In the genomic region with DNA sequence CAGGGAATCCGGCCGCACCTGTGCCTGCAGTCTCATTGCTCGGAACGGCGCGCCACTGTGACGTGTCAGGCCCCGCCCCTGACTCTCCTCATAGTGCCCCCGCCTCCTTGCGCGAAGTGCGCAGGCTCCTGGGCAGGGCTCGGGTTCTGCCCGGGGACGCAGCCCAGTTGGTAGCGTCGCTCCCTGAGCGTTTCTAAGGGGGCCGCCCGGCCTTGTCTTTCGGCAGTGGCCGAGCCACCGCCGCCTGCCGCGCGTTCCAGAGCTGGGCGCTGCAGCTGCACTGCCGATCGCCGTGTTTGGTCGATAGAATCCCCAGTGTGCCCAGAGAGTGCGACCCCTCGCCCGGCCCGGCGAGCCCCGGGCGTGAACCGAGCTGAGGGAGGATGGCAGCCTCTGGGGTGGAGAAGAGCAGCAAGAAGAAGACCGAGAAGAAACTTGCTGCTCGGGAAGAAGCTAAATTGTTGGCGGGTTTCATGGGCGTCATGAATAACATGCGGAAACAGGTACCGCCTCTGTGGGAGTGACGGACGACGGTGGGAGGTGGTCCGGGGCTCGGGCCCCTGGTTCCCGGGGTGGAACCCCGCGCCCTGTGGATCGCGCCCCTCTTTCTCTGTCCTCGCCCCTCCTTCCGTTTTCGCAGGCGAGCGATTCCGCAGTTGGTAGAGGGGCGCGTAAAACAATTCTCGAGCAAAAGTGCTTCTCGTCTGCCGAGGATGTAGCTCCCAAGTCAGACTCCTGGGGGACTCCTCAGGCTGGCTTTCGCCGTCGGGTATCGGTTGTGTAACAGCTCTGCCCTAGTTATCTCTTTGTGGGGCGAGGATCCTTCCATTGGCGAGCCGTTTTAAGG, we compare ENCODE assay signal across 8 cellular contexts. TPM values are rescaled to one million over a fixed set of nuclear protein-coding genes. Genes with fewer than 3 reads are reported as not detected.
DNase-seq lines count a peak whose midpoint lies in the region; ATAC-seq, FAIRE-seq and TF ChIP-seq lines count a peak whose summit lies in the region.

A gene with protein sequence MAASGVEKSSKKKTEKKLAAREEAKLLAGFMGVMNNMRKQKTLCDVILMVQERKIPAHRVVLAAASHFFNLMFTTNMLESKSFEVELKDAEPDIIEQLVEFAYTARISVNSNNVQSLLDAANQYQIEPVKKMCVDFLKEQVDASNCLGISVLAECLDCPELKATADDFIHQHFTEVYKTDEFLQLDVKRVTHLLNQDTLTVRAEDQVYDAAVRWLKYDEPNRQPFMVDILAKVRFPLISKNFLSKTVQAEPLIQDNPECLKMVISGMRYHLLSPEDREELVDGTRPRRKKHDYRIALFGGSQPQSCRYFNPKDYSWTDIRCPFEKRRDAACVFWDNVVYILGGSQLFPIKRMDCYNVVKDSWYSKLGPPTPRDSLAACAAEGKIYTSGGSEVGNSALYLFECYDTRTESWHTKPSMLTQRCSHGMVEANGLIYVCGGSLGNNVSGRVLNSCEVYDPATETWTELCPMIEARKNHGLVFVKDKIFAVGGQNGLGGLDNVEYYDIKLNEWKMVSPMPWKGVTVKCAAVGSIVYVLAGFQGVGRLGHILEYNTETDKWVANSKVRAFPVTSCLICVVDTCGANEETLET (plus strand): TSS at position 142 of the 847 bp plus-strand sequence. CDS start 242 bp downstream, at position 384.

- peak within 1 kb of the TSS; percentile 96 for H3K9ac ChIP-seq in keratinocyte (ENCODE audit: control insufficient read depth, extremely low read depth, insufficient read depth, low read length)

- peak in 2 of 3 experiments; percentile 14 to 15 for TF ChIP-seq CTCF in keratinocyte (optimal IDR thresholded peaks at IDR 0.05 in 1 of 3, IDR thresholded peaks at IDR 0.05 in 1 of 3, conservative IDR thresholded peaks at IDR 0.05 in 1 of 3; ENCODE audit: extremely low read depth in 1 of 3, insufficient read depth in 2 of 3, low read length in 3 of 3)

- no peaks in the 10 kb centered on the region for H3K27me3 ChIP-seq in keratinocyte (ENCODE audit: control insufficient read depth, extremely low read depth, insufficient read depth, low read length)

- H3K4me2 ChIP-seq in keratinocyte (ENCODE audit: control insufficient read depth, extremely low read depth, insufficient read depth, low read depth, low read length), result peak within 1 kb of the TSS; percentile 90

- peak within 1 kb of the TSS; percentile 87 to 96 (median 90) for H3K4me3 ChIP-seq in keratinocyte (ENCODE audit: control insufficient read depth in 2 of 3, extremely low read depth in 1 of 3, insufficient read depth in 2 of 3, low read depth in 1 of 3, low read length in 3 of 3)

- peaks cover 45% of the 10 kb centered on the region for H3K79me2 ChIP-seq in keratinocyte (ENCODE audit: control insufficient read depth, insufficient read depth, low read length)

- no peaks in the 10 kb centered on the region for H3K36me3 ChIP-seq in keratinocyte (ENCODE audit: control insufficient read depth in 2 of 2, extremely low read depth in 1 of 2, insufficient read depth in 2 of 2, low read length in 2 of 2)

- H3K9me1 ChIP-seq in keratinocyte (ENCODE audit: control insufficient read depth, extremely low read depth, insufficient read depth, low read length), result no peaks in the 10 kb centered on the region

- no peaks in the 10 kb centered on the region for H4K20me1 ChIP-seq in keratinocyte (ENCODE audit: control insufficient read depth, extremely low read depth, insufficient read depth, low read length)

- DNase-seq in AG20443 (ENCODE audit: low spot score), result peak; percentile 99
- peak; percentile 92 for DNase-seq in NCI-H460 (ENCODE audit: extremely low read depth, low read depth)
- DNase-seq in activated CD4-positive, alpha-beta T cell treated with anti-CD3 and anti-CD28 coated beads for 1 hour, result peak; percentile 92
- peak; percentile 95 for DNase-seq in cerebellum (ENCODE audit: low spot score)
- peak; percentile 48 for DNase-seq in keratinocyte (ENCODE audit: low read depth, low spot score)
- DNase-seq in stimulated activated CD4-positive, alpha-beta T cell treated with anti-CD3 and anti-CD28 coated beads, Interleukin-15, amount 100 ng/mL, for 24 hours, result peak; percentile 99

- ATAC-seq in GM19043 (IDR thresholded peaks at IDR 0.05; ENCODE audit: low read depth, unreplicated experiment) (peak; percentile 94), HG03378 (IDR thresholded peaks at IDR 0.05; ENCODE audit: unreplicated experiment) (peak; percentile 88)

- dilution Hi-C loops in keratinocyte (cut with MboI; ENCODE audit: extremely low pct_ligation_motif_present, low sequenced_read_pairs), result no loop called here

- H2AFZ ChIP-seq in keratinocyte (ENCODE audit: control insufficient read depth, low read length), result peak within 1 kb of the TSS; percentile 97

- peaks cover 11% of the 10 kb centered on the region for H3K4me1 ChIP-seq in keratinocyte (ENCODE audit: control insufficient read depth, extremely low read depth, insufficient read depth, low read length)

- FAIRE-seq in keratinocyte (lab: Jason Lieb, UNC), result peak; percentile 49

- peak within 1 kb of the TSS; percentile 88 for H3K27ac ChIP-seq in keratinocyte (ENCODE audit: control insufficient read depth, insufficient read depth, low read length)

- no peaks in the 10 kb centered on the region for H3K9me3 ChIP-seq in keratinocyte (ENCODE audit: control insufficient read depth, low read depth, low read length)

RNA-seq across cellular contexts. Expression of the gene that starts here (rescaled TPM):
- total RNA-seq in NCI-H460 (2014; rRNA removed; shearing (Covaris generic)), result 43.5 and 50.9 TPM in 2 replicates
- 30.8 and 36.7 TPM in 2 replicates for polyA plus RNA-seq in NCI-H460 (2014; cell fraction: nucleus; rRNA removed)
- 72.3 TPM for total RNA-seq in cerebellum
- 28.3 to 43.1 TPM (median 30.0 TPM) in 3 replicates for polyA plus RNA-seq in keratinocyte
- polyA plus RNA-seq in keratinocyte (2011; ENCODE audit: low read depth), result 48.4 TPM
- polyA plus RNA-seq in keratinocyte (2011; cell fraction: cytosol; rRNA removed), result 28.3 and 49.9 TPM in 2 replicates
- polyA plus RNA-seq in keratinocyte (2011; cell fraction: nucleus; rRNA removed), result 29.9 and 37.8 TPM in 2 replicates
- 27.0 and 27.9 TPM in 2 replicates for polyA plus RNA-seq in keratinocyte (2012; ENCODE audit: low replicate concordance)
- 11.1 to 34.9 TPM (median 16.9 TPM) in 3 replicates for polyA minus RNA-seq in keratinocyte
- 43.0 TPM for polyA minus RNA-seq in keratinocyte (2011; cell fraction: cytosol; rRNA and poly(A)+ RNA removed)
- polyA minus RNA-seq in keratinocyte (2011; cell fraction: nucleus; rRNA and poly(A)+ RNA removed), result 24.9 and 43.0 TPM in 2 replicates

Comparison
In these comparisons a context has a peak if more than half of its experiments do, and no peak if none do; other contexts are left out.
1. Peak in every context shown above with its lines: DNase-seq, ATAC-seq, H3K4me3 ChIP-seq and H3K27ac ChIP-seq.
2. DNase-seq: peak in every context shown above with its lines; median percentile 99 in AG20443; 99 in stimulated activated CD4-positive, alpha-beta T cell treated with anti-CD3 and anti-CD28 coated beads, Interleukin-15, amount 100 ng/mL, for 24 hours; 95 in cerebellum; 92 in NCI-H460; 92 in activated CD4-positive, alpha-beta T cell treated with anti-CD3 and anti-CD28 coated beads for 1 hour; 48 in keratinocyte.